Comparison of ENCODE assay signal across 17 cellular contexts in the genomic region with DNA sequence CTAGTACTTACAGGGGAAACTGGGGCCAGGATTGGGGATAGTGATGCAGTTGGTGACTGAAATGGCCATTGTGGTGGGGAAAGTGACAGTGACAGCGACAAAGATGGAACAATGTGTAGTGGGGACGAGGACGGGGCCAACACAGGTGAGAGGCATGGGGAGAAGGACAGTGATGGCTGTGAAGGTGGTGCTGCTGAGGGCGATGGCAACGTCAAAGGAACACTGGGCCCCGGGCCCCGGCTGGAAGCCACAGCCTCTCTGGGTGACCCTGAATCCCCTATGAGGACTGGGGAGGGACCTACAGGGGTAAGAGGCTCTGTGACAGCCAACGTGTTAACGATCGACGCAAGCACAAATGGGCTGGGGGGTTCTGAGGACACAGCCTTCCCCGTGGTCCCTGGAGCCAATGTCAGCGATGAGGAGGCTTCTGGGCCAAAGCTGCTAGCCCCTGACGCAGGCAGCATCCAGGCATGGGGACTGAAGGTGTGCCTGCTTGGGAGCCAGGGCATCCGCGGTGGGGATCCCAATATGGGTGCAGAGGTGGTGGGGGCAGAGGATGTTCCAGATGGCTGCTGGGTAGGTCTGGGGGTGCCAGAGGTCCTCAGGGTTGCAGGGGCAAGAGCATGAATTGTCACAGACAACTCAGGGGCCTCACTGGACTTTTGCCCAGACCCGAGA. TPM values are rescaled to one million over a fixed set of nuclear protein-coding genes. Genes with fewer than 3 reads are reported as not detected.
DNase-seq lines count a peak whose midpoint lies in the region; ATAC-seq, FAIRE-seq and TF ChIP-seq lines count a peak whose summit lies in the region.
"Had no signal": no experiment of that assay in that cellular context is flagged by ENCODE, and none has a peak within 500 bp of the region (broad histone marks: within the 10 kb centered on the region; RNA-seq: fewer than 3 reads in every experiment).

No MANE protein-coding gene starts in this region.

- no peak overlapping the region for H3K27ac ChIP-seq in WERI-Rb-1
- H3K27ac ChIP-seq: C4-2B had no signal

- TF ChIP-seq POLR2A in H54 (IDR thresholded peaks at IDR 0.05; ENCODE audit: low read depth, low read length), result no peak

- intact Hi-C loops in posterior vena cava (cut with DNase I), result loop anchor here in 1 of 2 donors (10.0 kb wide), 1 partner anchor 72 kb away; no protein-coding TSS in a partner anchor

- H3K27me3 ChIP-seq in WERI-Rb-1 (ENCODE audit: insufficient read depth, low read depth, severe bottlenecking), result no peaks in the 10 kb centered on the region

- no peaks in the 10 kb centered on the region for H3K36me3 ChIP-seq in WERI-Rb-1
- H3K36me3 ChIP-seq: HAP-1 had no signal

- DNase-seq in activated effector memory CD4-positive, alpha-beta T cell treated with anti-CD3 and anti-CD28 coated beads, Interleukin-2, amount 50 U/mL, for 16 hours, result peak; percentile 54
- no peak for DNase-seq in activated effector memory CD4-positive, alpha-beta T cell treated with Interleukin-2 at 50 U/mL for 16 hours
- DNase-seq in GM10248 (ENCODE audit: extremely low spot score) (peak; percentile 8), WERI-Rb-1 (peak; percentile 2), posterior vena cava (ENCODE audit: low spot score) (peak; percentile 58), mucosa of gallbladder (ENCODE audit: low spot score) (no peak), H54 (ENCODE audit: insufficient read length, low spot score) (no peak)
- DNase-seq: COR-L47, DMS53, Karpas-422, NCI-H187 treated with DMSO at 0.1 percent for 48 hours, NCI-H446, PC-3 had no signal

- no peak for TF ChIP-seq CTCF in GM10248 (IDR thresholded peaks at IDR 0.05; ENCODE audit: control extremely low read depth, extremely low read depth, low read depth, missing control alignments)
- TF ChIP-seq CTCF in WERI-Rb-1 (IDR thresholded peaks at IDR 0.05; ENCODE audit: low read depth, low read length), result no peak

- CTCF ChIA-PET in GM10248 (lab: Yijun Ruan, JAX), result no interaction called here

- FAIRE-seq in H54 (lab: Jason Lieb, UNC), result no peak
- FAIRE-seq: A204.1 had no signal

- ATAC-seq in GM21381 (IDR thresholded peaks at IDR 0.05; ENCODE audit: unreplicated experiment), result no peak
- ATAC-seq: PC-3 had no signal

- H3K9me3 ChIP-seq in WERI-Rb-1 (ENCODE audit: severe bottlenecking), result no peaks in the 10 kb centered on the region
- H3K9me3 ChIP-seq: HAP-1 had no signal

- POLR2A ChIA-PET in GM10248 (lab: Yijun Ruan, JAX), result no interaction called here

- no peak overlapping the region for H3K4me3 ChIP-seq in WERI-Rb-1 (ENCODE audit: low read depth, low read length)
- H3K4me3 ChIP-seq: HAP-1 had no signal

RNA-seq across cellular contexts. Expression of a gene that starts 25.2 kb away (rescaled TPM):
- total RNA-seq in posterior vena cava (not detected), mucosa of gallbladder (not detected)
- total RNA-seq: PC-3 had no signal

RNA-seq across cellular contexts. Expression of a gene that starts 31.3 kb away (rescaled TPM):
- total RNA-seq in posterior vena cava, result 10 to 100 TPM; 25.8 to 26.4 TPM
- total RNA-seq in mucosa of gallbladder, result 27.0 TPM

RNA-seq across cellular contexts. Expression of a gene that starts 49.7 kb away (rescaled TPM):
- total RNA-seq in posterior vena cava, result not detected
- total RNA-seq in mucosa of gallbladder, result 0.12 TPM
- total RNA-seq: PC-3 had no signal

Comparison
In these comparisons a context has a peak if more than half of its experiments do, and no peak if none do; other contexts are left out.
1. DNase-seq: peak in activated effector memory CD4-positive, alpha-beta T cell treated with anti-CD3 and anti-CD28 coated beads, Interleukin-2, amount 50 U/mL, for 16 hours (single experiment), GM10248 (single experiment), WERI-Rb-1 (single experiment) and posterior vena cava (single experiment); none in activated effector memory CD4-positive, alpha-beta T cell treated with Interleukin-2 at 50 U/mL for 16 hours (single experiment), mucosa of gallbladder (single experiment) and H54 (single experiment).